Comparison of ENCODE assay signal across 9 cellular contexts in the genomic region with DNA sequence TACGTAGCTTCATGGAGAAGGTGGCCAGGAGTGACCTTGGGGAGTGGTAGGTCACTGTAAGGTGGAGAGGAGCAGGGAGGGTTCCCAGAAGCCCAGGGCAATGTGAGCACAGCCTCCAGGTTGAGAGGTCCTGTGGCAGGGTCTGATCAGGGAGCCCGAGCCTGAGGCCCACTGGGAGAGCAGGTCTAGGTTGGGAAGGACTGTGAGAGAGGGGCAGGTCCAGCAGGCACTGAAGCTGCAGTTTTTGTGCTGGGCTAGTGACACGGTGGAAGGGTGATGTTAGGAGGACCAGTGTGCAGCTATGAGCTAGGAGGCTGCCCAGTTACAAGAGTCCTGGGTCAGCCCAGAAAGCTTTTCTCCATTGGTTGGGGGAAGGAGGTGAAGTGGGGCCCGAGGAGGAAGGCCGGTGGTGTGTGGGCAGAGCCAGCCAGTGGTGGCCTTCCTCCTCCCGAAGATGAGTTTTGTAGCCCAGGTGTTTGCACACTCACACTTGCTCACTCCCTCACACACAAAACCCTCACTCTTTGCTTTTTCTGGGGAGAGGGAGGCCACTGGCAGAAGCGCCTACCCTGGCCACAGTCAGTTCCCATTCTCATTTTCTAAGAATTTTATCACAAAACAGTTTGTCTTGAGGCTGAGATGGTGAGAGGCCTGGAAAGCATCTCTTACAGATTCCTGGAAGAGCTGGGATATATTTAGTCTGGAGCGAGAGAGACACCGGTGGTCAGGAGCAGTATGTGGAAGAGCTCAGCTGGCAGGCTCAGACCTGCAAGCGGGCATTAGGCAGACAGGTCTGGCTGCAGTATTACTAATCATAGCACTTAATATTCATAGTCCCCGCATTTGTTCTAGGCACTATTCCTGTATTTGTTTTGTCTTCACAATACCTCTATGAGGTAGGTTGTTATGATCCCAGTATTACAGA. TPM values are rescaled to one million over a fixed set of nuclear protein-coding genes. Genes with fewer than 3 reads are reported as not detected.
A peak's percentile ranks its signal among the peaks of the same experiment; 100 is the strongest.
DNase-seq lines count a peak whose midpoint lies in the region; ATAC-seq, FAIRE-seq and TF ChIP-seq lines count a peak whose summit lies in the region.
"Had no signal": no experiment of that assay in that cellular context is flagged by ENCODE, and none has a peak within 500 bp of the region (broad histone marks: within the 10 kb centered on the region; RNA-seq: fewer than 3 reads in every experiment).

No MANE protein-coding gene starts in this region.

- H2BK15ac ChIP-seq in H1 (ENCODE audit: low read length) = no peak overlapping the region

- CTCF ChIA-PET in Calu3 (lab: Charles Lee) (interaction anchor here (0.6 to 2.7 kb wide), 3 partner anchors 21 to 54 kb away, joined by 3 to 13 read pairs (median 6); no protein-coding TSS in a partner anchor), H1 (lab: Charles Lee; ENCODE audit: partially characterized antibody) (interaction anchor here (0.6 to 2.9 kb wide), 13 partner anchors 13 to 91 kb away, joined by 3 to 17 read pairs (median 4); no protein-coding TSS in a partner anchor)

- H3K4ac ChIP-seq in H1 (replicated peaks; ENCODE audit: insufficient read length, low read depth, low read length) = no peak overlapping the region

- H3K27me3 ChIP-seq in OCI-LY1 (ENCODE audit: insufficient read depth, low read length) = no peaks in the 10 kb centered on the region
- H3K27me3 ChIP-seq in H1 (replicated peaks in 1 of 4; ENCODE audit: control insufficient read depth in 3 of 4, extremely low read depth in 1 of 4, insufficient read depth in 3 of 4, low read length in 3 of 4) = peaks cover 0 to 11% (median 7%) of the 10 kb centered on the region in 4 experiments; a peak in 4 of 7 replicates
- H3K27me3 ChIP-seq in brain microvascular endothelial cell (replicated peaks) = no peaks in the 10 kb centered on the region

- peak overlapping the region; percentile 91 for H3K4me2 ChIP-seq in OCI-LY1 (ENCODE audit: low read length)
- H3K4me2 ChIP-seq in H1 (ENCODE audit: insufficient read depth in 1 of 2, low read depth in 2 of 2, low read length in 2 of 2) = peak overlapping the region; percentile 78 to 80

- H4K91ac ChIP-seq in H1 (replicated peaks; ENCODE audit: insufficient read length, low read length) = no peak overlapping the region

- H3K4me1 ChIP-seq in OCI-LY1 (ENCODE audit: insufficient read depth, low read length, severe bottlenecking) (peaks cover 14% of the 10 kb centered on the region), H1 (replicated peaks in 1 of 4; ENCODE audit: control insufficient read depth in 3 of 4, insufficient read depth in 4 of 4, low read length in 3 of 4) (peaks cover 2 to 14% (median 7%) of the 10 kb centered on the region in 4 experiments)

- no peak overlapping the region for H3K56ac ChIP-seq in H1 (replicated peaks; ENCODE audit: insufficient read length, low read depth, low read length)

- DNase-seq in Calu3 (no peak), H1 (ENCODE audit: low read depth in 1 of 2, low spot score in 2 of 2) (peak in 1 of 2 experiments; percentile 41), omental fat pad (ENCODE audit: low spot score) (peak; percentile 13), brain microvascular endothelial cell (no peak), Kasumi-1 (lab: John Stamatoyannopoulos, UW) (no peak), SHP77 (lab: John Stamatoyannopoulos, UW) (no peak), lower leg skin (ENCODE audit: low spot score in 2 of 2) (no peak)
- DNase-seq: central memory CD4-positive, alpha-beta T cell had no signal

- no peak overlapping the region for H3K14ac ChIP-seq in H1 (ENCODE audit: insufficient read length)

- in situ Hi-C loops in brain microvascular endothelial cell (cut with HindIII; ENCODE audit: low pct_ligation_motif_present, low sequenced_read_pairs) = no loop called here

- no peak for FAIRE-seq in H1 (lab: Jason Lieb, UNC)

- H3K4me1 Mint-ChIP-seq in Calu3 (ENCODE audit: low read depth, unreplicated experiment) = peaks cover 40% of the 10 kb centered on the region

- no peak overlapping the region for H3K23ac ChIP-seq in H1 (ENCODE audit: insufficient read length)

- no peak overlapping the region for H3K27ac ChIP-seq in OCI-LY1 (ENCODE audit: low read depth, low read length, poor library complexity, severe bottlenecking)
- no peak overlapping the region for H3K27ac ChIP-seq in H1 (ENCODE audit: low read depth, low read length)
- no peak overlapping the region for H3K27ac ChIP-seq in brain microvascular endothelial cell

- H2AFZ ChIP-seq in OCI-LY1 (ENCODE audit: low read length) (no peak overlapping the region), H1 (ENCODE audit: low read length) (no peak overlapping the region)

- H3K4me3 ChIP-seq in OCI-LY1 (ENCODE audit: low read depth, low read length, poor library complexity, severe bottlenecking) (peak overlapping the region; percentile 82), H1 (ENCODE audit: extremely low read depth in 1 of 4, insufficient read depth in 2 of 4, low read depth in 3 of 4, low read length in 4 of 4) (peak overlapping the region in 2 of 4 experiments; percentile 87 to 95; a peak in 5 of 8 replicates), brain microvascular endothelial cell (ENCODE audit: low read depth, low read length) (no peak overlapping the region), lower leg skin (ENCODE audit: low read depth, poor library complexity, severe bottlenecking) (no peak overlapping the region)

- no peak overlapping the region for H3K18ac ChIP-seq in H1 (ENCODE audit: extremely low read depth, low read length)

- H3K23me2 ChIP-seq in H1 (ENCODE audit: low read depth, low read length) = peaks cover 12% of the 10 kb centered on the region

- TF ChIP-seq CTCF in Calu3 (IDR thresholded peaks at IDR 0.05; ENCODE audit: unreplicated experiment) (no peak), OCI-LY1 (IDR thresholded peaks at IDR 0.05; ENCODE audit: low read length) (no peak), H1 (IDR thresholded peaks at IDR 0.05; ENCODE audit: control extremely low read depth in 1 of 3, insufficient read depth in 1 of 3, low read depth in 1 of 3, low read length in 3 of 3) (0 out of 4 replicates have a peak, but pooled peaks of 1 of the 3 experiments have one; percentile 4), omental fat pad (IDR thresholded peaks at IDR 0.05) (no peak), brain microvascular endothelial cell (IDR thresholded peaks at IDR 0.05; ENCODE audit: low read depth, low read length, missing control alignments) (no peak), lower leg skin (IDR thresholded peaks at IDR 0.05) (no peak)

- no peak overlapping the region for H4K5ac ChIP-seq in H1 (ENCODE audit: insufficient read length, low read depth, low read length)

- H2BK120ac ChIP-seq in H1 (replicated peaks; ENCODE audit: low read depth, low read length) = no peak overlapping the region

- no peak for TF ChIP-seq EP300 in H1 (IDR thresholded peaks at IDR 0.05; ENCODE audit: borderline replicate concordance in 1 of 2, low read depth in 2 of 2, low read length in 2 of 2)

- H3F3A ChIP-seq in OCI-LY1 (ENCODE audit: insufficient read depth, low read length) = no peaks in the 10 kb centered on the region

- H3K27me3 Mint-ChIP-seq in Calu3 (ENCODE audit: unreplicated experiment) = no peaks in the 10 kb centered on the region

- no peak overlapping the region for H2BK20ac ChIP-seq in H1 (ENCODE audit: low read length)

- peaks cover 14% of the 10 kb centered on the region for H3K79me1 ChIP-seq in H1 (ENCODE audit: low read depth, low read length)

- POLR2A ChIA-PET in H1 (lab: Charles Lee; ENCODE audit: partially characterized antibody) = interaction anchor here (0.6 to 2.1 kb wide), 6 partner anchors 11 to 255 kb away, joined by 3 to 5 read pairs (median 3); no protein-coding TSS in a partner anchor

- H3K27ac Mint-ChIP-seq in Calu3 (ENCODE audit: unreplicated experiment) = no peak overlapping the region

- TF ChIP-seq POLR2A in H1 (IDR thresholded peaks at IDR 0.05; ENCODE audit: control extremely low read depth in 1 of 2, low read depth in 2 of 2, low read length in 2 of 2) (no peak), lower leg skin (IDR thresholded peaks at IDR 0.05) (no peak)

- peak; percentile 18 to 29; a peak in 2 of 4 replicates for TF ChIP-seq RAD21 in H1 (IDR thresholded peaks at IDR 0.05 in 1 of 2, conservative IDR thresholded peaks at IDR 0.05 in 1 of 2; ENCODE audit: low read depth in 2 of 2, low read length in 2 of 2)

- H3K36me3 ChIP-seq in OCI-LY1 (ENCODE audit: insufficient read depth, low read length) = peaks cover 4% of the 10 kb centered on the region
- H3K36me3 ChIP-seq in H1 (ENCODE audit: control insufficient read depth in 2 of 4, insufficient read depth in 4 of 4, low read length in 3 of 4) = peaks cover 0 to 5% (median 0%) of the 10 kb centered on the region in 4 experiments; a peak in 2 of 8 replicates
- peaks cover 4% of the 10 kb centered on the region for H3K36me3 ChIP-seq in brain microvascular endothelial cell (replicated peaks)

- peak overlapping the region; percentile 83 for H3K4me3 Mint-ChIP-seq in Calu3 (ENCODE audit: low read depth, unreplicated experiment)

- 0 out of 2 replicates have a peak overlapping the region, but pooled peaks have one; percentile 9 for H2BK12ac ChIP-seq in H1 (ENCODE audit: low read depth, low read length)

- 89% methylated on average over 11 of the region's 11 CpGs; no CpG with 5 or more reads in 1 of the 2 experiments for WGBS in H1 (ENCODE audit: extremely low coverage in 1 of 2, insufficient coverage in 1 of 2, insufficient read length in 1 of 2, insufficient replicate concordance in 2 of 2, low coverage in 1 of 2, low lambda C conversion rate in 2 of 2, missing lambda C conversion rate in 1 of 2), 2 experiments
- WGBS in lower leg skin, 2 donors = 58 to 71% methylated on average over 11 of the region's 11 CpGs

- no peaks in the 10 kb centered on the region for H3K9me2 ChIP-seq in OCI-LY1 (ENCODE audit: low read depth, low read length)

- H3K79me2 ChIP-seq in OCI-LY1 (ENCODE audit: insufficient read depth, low read length) (no peaks in the 10 kb centered on the region), H1 (ENCODE audit: control insufficient read depth in 1 of 2, insufficient read depth in 2 of 2, low read length in 2 of 2) (peaks cover 0 to 15% of the 10 kb centered on the region in 2 experiments; a peak in 2 of 4 replicates)

- peaks cover 9% of the 10 kb centered on the region for H3K9me3 ChIP-seq in OCI-LY1 (ENCODE audit: low read length)
- 0 out of 4 replicates have a peak, but pooled peaks cover 0 to 3% of the 10 kb centered on the region in 2 experiments for H3K9me3 ChIP-seq in H1 (ENCODE audit: insufficient read depth in 2 of 2, low read depth in 1 of 2, low read length in 1 of 2)

- TSS peak; percentile 41 for BruUV-seq in Calu3 (replicated peaks; lab: Mats Ljungman, UMichigan)

- no peak overlapping the region for H2AK5ac ChIP-seq in H1 (ENCODE audit: low read depth, low read length)

- H3K36me3 Mint-ChIP-seq in Calu3 (ENCODE audit: insufficient read depth, unreplicated experiment) = peaks cover 17% of the 10 kb centered on the region

- H4K8ac ChIP-seq in H1 (ENCODE audit: extremely low read depth, insufficient read depth, low read length) = no peak overlapping the region

- H3K9ac ChIP-seq in OCI-LY1 (ENCODE audit: low read length) = no peak overlapping the region; the same call in 1 of the 2 replicates
- 0 out of 7 replicates have a peak overlapping the region, but pooled peaks of 1 of the 4 experiments have one; percentile 4 for H3K9ac ChIP-seq in H1 (replicated peaks in 1 of 4; ENCODE audit: extremely low read depth in 1 of 4, low read depth in 3 of 4, low read length in 3 of 4)

- intact Hi-C loops in Calu3 (cut with micrococcal nuclease; ENCODE audit: unreplicated experiment) = no loop called here
- intact Hi-C loops in lower leg skin (cut with DNase I; ENCODE audit: low total_unique reads) = no loop called here

- H4K20me1 ChIP-seq in OCI-LY1 (ENCODE audit: insufficient read depth, low read length) = no peaks in the 10 kb centered on the region
- H4K20me1 ChIP-seq in H1 (replicated peaks in 1 of 2; ENCODE audit: control insufficient read depth in 1 of 2, insufficient read depth in 2 of 2, low read length in 2 of 2) = peaks cover 0 to 10% of the 10 kb centered on the region in 2 experiments

- peaks cover under 1% of the 10 kb centered on the region for H3K9me3 Mint-ChIP-seq in Calu3 (ENCODE audit: low read depth, unreplicated experiment)

- ATAC-seq in omental fat pad (ENCODE audit: low FRiP score) = no peak

- no peak overlapping the region for H2BK5ac ChIP-seq in H1 (ENCODE audit: low read depth, low read length)

RNA-seq across cellular contexts. Expression of gene ZNF467, which starts 57.1 kb away (rescaled TPM):
- 0.54 and 2.4 TPM in 2 replicates for total RNA-seq in Calu3 (2022)
- total RNA-seq in H1 (2021; fragmentation: NEBNext Ultra II Directional; extraction: Animal tissue kit (Norgen Biotek cat#: 25700)) = 0.40 and 0.50 TPM in 2 replicates
- polyA plus RNA-seq in H1 (2011; rRNA removed) = 0.51 and 0.89 TPM in 2 replicates
- 0.44 TPM for polyA plus RNA-seq in H1 (2011; cell fraction: cytosol; rRNA removed)
- 1.7 TPM for polyA plus RNA-seq in H1 (2011; cell fraction: nucleus; rRNA removed)
- 0.36 to 0.89 TPM (median 0.75 TPM) in 4 replicates for polyA plus RNA-seq in H1 (2012, experiment 1 of 2)
- polyA plus RNA-seq in H1 (2012, experiment 2 of 2) = 0.35 TPM
- 0.20 TPM for polyA plus RNA-seq in H1 (2013, experiment 1 of 2)
- 0.13 TPM for polyA plus RNA-seq in H1 (2013, experiment 2 of 2)
- 0.05 and 0.13 TPM in 2 replicates for polyA minus RNA-seq in H1 (2011; rRNA and poly(A)+ RNA removed)
- polyA minus RNA-seq in H1 (2011; cell fraction: cytosol; rRNA and poly(A)+ RNA removed) = not detected
- polyA minus RNA-seq in H1 (2011; cell fraction: nucleus; rRNA and poly(A)+ RNA removed) = 0.70 TPM
- total RNA-seq in omental fat pad = 10 to 100 TPM in 1 of 4 donors, 1 to 10 TPM in 3; 4.2 to 15.8 (median 7.0) TPM
- 10 to 100 TPM in 2 of 4 donors, 1 to 10 TPM in 2; 6.2 to 12.1 (median 9.8) TPM for total RNA-seq in lower leg skin
